In genomic region chr16:14015948-14016347, GRCh38 we compare ENCODE assay signal across 1 cellular context.
TF ChIP-seq lines count a peak whose summit lies in the region.

No MANE protein-coding gene starts in this region.

TF ChIP-seq in GM12878, 131 proteins besides CTCF, POLR2A, EP300 and RAD21 (continued from another document):
- TF ChIP-seq NR2C2 (IDR thresholded peaks at IDR 0.05; ENCODE audit: borderline replicate concordance, control insufficient read depth, insufficient read length, low read depth) (no peak), BCL3 (IDR thresholded peaks at IDR 0.05; ENCODE audit: borderline replicate concordance, insufficient read depth, low read depth, low read length, poor library complexity, severe bottlenecking) (no peak), IKZF1 (conservative IDR thresholded peaks at IDR 0.05) (no peak)
